8 cellular contexts compared by ENCODE assay signal in the genomic region with DNA sequence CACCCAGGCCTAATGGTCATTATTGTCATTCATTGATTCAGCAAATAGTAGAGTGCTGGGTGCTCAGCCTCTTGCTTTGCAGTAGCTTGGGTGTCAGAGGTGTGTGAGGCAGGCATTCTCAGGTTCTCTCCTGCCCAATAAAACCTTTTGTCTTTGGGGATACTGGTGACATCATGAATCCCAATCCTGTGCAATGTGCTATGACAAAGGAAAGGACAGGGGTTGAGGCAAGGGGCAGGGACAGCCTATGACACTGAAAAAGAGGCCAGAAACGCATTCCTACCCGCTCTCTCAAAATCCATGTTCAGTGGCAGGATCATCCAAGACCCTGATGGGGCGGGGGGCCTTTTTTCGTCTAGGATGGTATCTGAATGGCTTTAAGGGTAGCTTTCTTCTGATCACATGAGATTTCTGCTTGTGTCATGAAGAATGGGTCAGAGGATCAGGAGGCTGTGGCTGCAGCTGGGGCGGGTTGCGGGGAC. TPM values are rescaled to one million over a fixed set of nuclear protein-coding genes. Genes with fewer than 3 reads are reported as not detected.
DNase-seq lines count a peak whose midpoint lies in the region; ATAC-seq, FAIRE-seq and TF ChIP-seq lines count a peak whose summit lies in the region.

No MANE protein-coding gene starts in this region.

- H3K79me2 ChIP-seq in GM23248 (ENCODE audit: insufficient read depth) (peaks cover 38% of the 10 kb centered on the region), SU-DHL-6 (ENCODE audit: insufficient read depth, low read length) (peaks cover 29% of the 10 kb centered on the region)

- peak overlapping the region; percentile 76 for H2AFZ ChIP-seq in GM23248
- peak overlapping the region; percentile 18 for H2AFZ ChIP-seq in SU-DHL-6 (ENCODE audit: low read depth, low read length, severe bottlenecking)

- TF ChIP-seq CTCF in SU-DHL-6 (IDR thresholded peaks at IDR 0.05; ENCODE audit: insufficient read depth, low read length, poor library complexity, severe bottlenecking), result no peak
- no peak for TF ChIP-seq CTCF in gastrocnemius medialis (IDR thresholded peaks at IDR 0.05 in 4 of 5, conservative IDR thresholded peaks at IDR 0.05 in 1 of 5)

- no peak for ATAC-seq in gastrocnemius medialis
- no peak for ATAC-seq in GM19324 (IDR thresholded peaks at IDR 0.05; ENCODE audit: low FRiP score, unreplicated experiment)
- ATAC-seq in GM21723 (IDR thresholded peaks at IDR 0.05; ENCODE audit: unreplicated experiment), result no peak

- no peaks in the 10 kb centered on the region for H3K36me3 ChIP-seq in GM23248 (ENCODE audit: low read depth)
- H3K36me3 ChIP-seq in SU-DHL-6 (ENCODE audit: low read length), result no peaks in the 10 kb centered on the region
- H3K36me3 ChIP-seq in gastrocnemius medialis, result no peaks in the 10 kb centered on the region

- H3K9me2 ChIP-seq in GM23248 (ENCODE audit: insufficient read depth) (no peaks in the 10 kb centered on the region), SU-DHL-6 (replicated peaks; ENCODE audit: insufficient read depth, low read length) (no peaks in the 10 kb centered on the region)

- H3K4me2 ChIP-seq in GM23248 (ENCODE audit: unreplicated experiment) (peak overlapping the region; percentile 82), SU-DHL-6 (ENCODE audit: low read depth, low read length, poor library complexity, severe bottlenecking) (peak overlapping the region; percentile 82)

- H3K27me3 ChIP-seq in GM23248 (replicated peaks; ENCODE audit: insufficient read depth) (no peaks in the 10 kb centered on the region), SU-DHL-6 (ENCODE audit: low read length) (no peaks in the 10 kb centered on the region), gastrocnemius medialis (no peaks in the 10 kb centered on the region)

- WGBS in GM23248 (ENCODE audit: low coverage in 1 of 2, low lambda C conversion rate in 2 of 2, missing lambda C conversion rate in 2 of 2), 2 experiments, result 62 to 64% methylated on average over 6 of the region's 6 CpGs

- TF ChIP-seq POLR2A in gastrocnemius medialis (IDR thresholded peaks at IDR 0.05) (no peak), H54 (IDR thresholded peaks at IDR 0.05; ENCODE audit: low read depth, low read length) (no peak)

- H4K20me1 ChIP-seq in GM23248 (ENCODE audit: insufficient read depth), result 0 out of 2 replicates have a peak, but pooled peaks cover 3% of the 10 kb centered on the region
- H4K20me1 ChIP-seq in SU-DHL-6 (ENCODE audit: low read depth, low read length), result peaks cover 11% of the 10 kb centered on the region; the same call in 1 of the 2 replicates

- H3K9me3 ChIP-seq in GM23248 (ENCODE audit: low read depth) (no peaks in the 10 kb centered on the region), SU-DHL-6 (ENCODE audit: insufficient read depth, low read length) (no peaks in the 10 kb centered on the region), gastrocnemius medialis (no peaks in the 10 kb centered on the region)

- in situ Hi-C loops in GM23248 (cut with MboI) (no loop called here), gastrocnemius medialis (cut with MboI; ENCODE audit: low sequenced_read_pairs in 4 of 4) (no loop called here)

- H3F3A ChIP-seq in GM23248 (ENCODE audit: insufficient read depth) (peaks cover 8% of the 10 kb centered on the region; the same call in 1 of the 2 replicates), SU-DHL-6 (ENCODE audit: insufficient read depth) (peaks cover 7% of the 10 kb centered on the region; the same call in 1 of the 2 replicates)

- intact Hi-C loops in gastrocnemius medialis (cut with DNase I; ENCODE audit: low total_unique reads), result loop anchor here (5.0 to 10.0 kb wide), 2 partner anchors 118 to 330 kb away; a partner anchor contains a TSS

- H3K4me3 ChIP-seq in GM23248 (peak overlapping the region; percentile 75), SU-DHL-6 (ENCODE audit: insufficient read depth, low read length, poor library complexity, severe bottlenecking) (peak overlapping the region; percentile 92), gastrocnemius medialis (peak overlapping the region; percentile 73 to 89 (median 80))

- H3K4me1 ChIP-seq in GM23248 (ENCODE audit: insufficient read depth) (peaks cover 12% of the 10 kb centered on the region; the same call in 1 of the 2 replicates), gastrocnemius medialis (peaks cover 25 to 28% of the 10 kb centered on the region in 2 donors)

- H3K9ac ChIP-seq in GM23248 (peak overlapping the region; percentile 95), SU-DHL-6 (ENCODE audit: low read length) (peak overlapping the region; percentile 87)

- DNase-seq in GM23248 (peak; percentile 20), fibroblast of peridontal ligament (ENCODE audit: extremely low read depth) (peak; percentile 4), gastrocnemius medialis (no peak), H54 (ENCODE audit: insufficient read length, low spot score) (no peak), T1000 (lab: John Stamatoyannopoulos, UW) (no peak)

- FAIRE-seq in H54 (lab: Jason Lieb, UNC), result no peak

- H3K27ac ChIP-seq in GM23248, result peak overlapping the region; percentile 80
- H3K27ac ChIP-seq in SU-DHL-6 (ENCODE audit: low read depth, low read length), result 0 out of 2 replicates have a peak overlapping the region, but pooled peaks have one; percentile 16
- peak overlapping the region; percentile 88 to 97 (median 96) for H3K27ac ChIP-seq in gastrocnemius medialis

RNA-seq across cellular contexts. Expression of a gene that starts 1.5 kb away (rescaled TPM):
- total RNA-seq in GM23248 (2014; rRNA removed; shearing (Covaris generic)), result 19.0 TPM in 2 replicates
- polyA plus RNA-seq in GM23248 (2016; fragmentation: Nextera tagmentation; extraction: Ambion mirVana), result 3.8 and 5.0 TPM in 2 replicates
- total RNA-seq in gastrocnemius medialis, result 10 to 100 TPM; 16.7 to 18.9 (median 18.0) TPM

Comparison
In these comparisons a context has a peak if more than half of its experiments do, and no peak if none do; other contexts are left out.
1. DNase-seq: peak in GM23248 (single experiment) and fibroblast of peridontal ligament (single experiment); none in gastrocnemius medialis (0 of 2), H54 (single experiment) and T1000 (single experiment).
2. H3K27ac ChIP-seq: peak in every context shown above with its lines; median percentile 96 in gastrocnemius medialis; 80 in GM23248; 16 in SU-DHL-6.
3. Peak in every context shown above with its lines, with median percentiles within 50 percentile points of each other: H3K4me3 ChIP-seq.